Comparison of ENCODE assay signal across 12 cellular contexts in genomic region chr5:90640484-90641059, GRCh38.
DNase-seq lines count a peak whose midpoint lies in the region; ATAC-seq, FAIRE-seq and TF ChIP-seq lines count a peak whose summit lies in the region.
"Had no signal": no experiment of that assay in that cellular context is flagged by ENCODE, and none has a peak within 500 bp of the region (broad histone marks: within the 10 kb centered on the region; RNA-seq: fewer than 3 reads in every experiment).

No MANE protein-coding gene starts in this region.

- no peak overlapping the region for H3K4me3 Mint-ChIP-seq in Calu3 (ENCODE audit: low read depth, unreplicated experiment)

- TF ChIP-seq CTCF in upper lobe of left lung (IDR thresholded peaks at IDR 0.05) (no peak), Calu3 (IDR thresholded peaks at IDR 0.05; ENCODE audit: unreplicated experiment) (no peak)

- intact Hi-C loops in Calu3 (cut with micrococcal nuclease; ENCODE audit: unreplicated experiment) = no loop called here

- H3K27me3 ChIP-seq in upper lobe of left lung = no peaks in the 10 kb centered on the region
- H3K27me3 ChIP-seq: adrenal gland, right lobe of liver had no signal

- 61 to 62% methylated on average over 5 of the region's 5 CpGs for WGBS in upper lobe of left lung, 2 donors

- H3K9me3 ChIP-seq in upper lobe of left lung = no peaks in the 10 kb centered on the region
- H3K9me3 ChIP-seq: adrenal gland, right lobe of liver had no signal

- ATAC-seq in GM21390 (IDR thresholded peaks at IDR 0.05; ENCODE audit: unreplicated experiment) = peak; percentile 55
- no peak for ATAC-seq in GM21717 (IDR thresholded peaks at IDR 0.05; ENCODE audit: unreplicated experiment)
- ATAC-seq in upper lobe of left lung (ENCODE audit: low FRiP score in 2 of 2) = no peak
- ATAC-seq: left ventricle myocardium superior had no signal

- no peaks in the 10 kb centered on the region for H3K36me3 ChIP-seq in upper lobe of left lung
- H3K36me3 ChIP-seq: adrenal gland, right lobe of liver had no signal

- DNase-seq in GM12891 (ENCODE audit: insufficient read length, low spot score) (no peak), RPMI7951 (ENCODE audit: low read depth) (peak; percentile 23), myocyte (ENCODE audit: low read depth) (peak; percentile 87), upper lobe of left lung (no peak), Calu3 (no peak), T-helper 2 cell (no peak)
- DNase-seq: activated CD4-positive, alpha-beta T cell treated with anti-CD3 and anti-CD28 coated beads, Interleukin-2, amount 50 U/mL, for 1 hour; adrenal gland; left ventricle myocardium superior; right lobe of liver had no signal

- no peak for TF ChIP-seq EP300 in upper lobe of left lung (IDR thresholded peaks at IDR 0.05)

- no peak overlapping the region for H3K4me3 ChIP-seq in upper lobe of left lung
- H3K4me3 ChIP-seq: adrenal gland, right lobe of liver had no signal

- no peaks in the 10 kb centered on the region for H3K36me3 Mint-ChIP-seq in Calu3 (ENCODE audit: insufficient read depth, unreplicated experiment)

- BruUV-seq in Calu3 (replicated peaks; lab: Mats Ljungman, UMichigan) = no TSS peak

- CTCF ChIA-PET in Calu3 (lab: Charles Lee) = no interaction called here

- H3K27ac Mint-ChIP-seq in Calu3 (ENCODE audit: unreplicated experiment) = no peak overlapping the region

- H3K4me1 Mint-ChIP-seq in Calu3 (ENCODE audit: low read depth, unreplicated experiment) = peaks cover 7% of the 10 kb centered on the region

- H3K4me1 ChIP-seq in upper lobe of left lung = no peaks in the 10 kb centered on the region
- H3K4me1 ChIP-seq: adrenal gland, right lobe of liver had no signal

- no peaks in the 10 kb centered on the region for H3K27me3 Mint-ChIP-seq in Calu3 (ENCODE audit: unreplicated experiment)

- no peak overlapping the region for H3K27ac ChIP-seq in upper lobe of left lung
- H3K27ac ChIP-seq: adrenal gland, right lobe of liver had no signal

- TF ChIP-seq POLR2A in GM12891 (IDR thresholded peaks at IDR 0.05; ENCODE audit: low read depth, low read length) = no peak
- TF ChIP-seq POLR2A in upper lobe of left lung (IDR thresholded peaks at IDR 0.05) = no peak

- H3K9me3 Mint-ChIP-seq in Calu3 (ENCODE audit: low read depth, unreplicated experiment) = no peaks in the 10 kb centered on the region

- peak; percentile 79 for FAIRE-seq in GM12891 (lab: Jason Lieb, UNC)

TF ChIP-seq in GM12891, 5 proteins besides CTCF, POLR2A, EP300 and RAD21:
- TF ChIP-seq PAX5 (IDR thresholded peaks at IDR 0.05; ENCODE audit: insufficient read depth, low read length, severe bottlenecking) = no peak
- TF ChIP-seq SPI1 (IDR thresholded peaks at IDR 0.05; ENCODE audit: low read depth, low read length) = peak; percentile 16; the same call in 1 of the 2 replicates

Comparison
In these comparisons a context has a peak if more than half of its experiments do, and no peak if none do; other contexts are left out.
1. DNase-seq: peak in RPMI7951 (single experiment) and myocyte (single experiment); none in GM12891 (single experiment), upper lobe of left lung (0 of 2), Calu3 (single experiment) and T-helper 2 cell (0 of 5).